Comparison of ENCODE assay signal across 17 cellular contexts in genomic region chr14:60189923-60190840, GRCh38. TPM values are rescaled to one million over a fixed set of nuclear protein-coding genes. Genes with fewer than 3 reads are reported as not detected.
A peak's percentile ranks its signal among the peaks of the same experiment; 100 is the strongest.
DNase-seq lines count a peak whose midpoint lies in the region; ATAC-seq and TF ChIP-seq lines count a peak whose summit lies in the region.
"Had no signal": no experiment of that assay in that cellular context is flagged by ENCODE, and none has a peak within 500 bp of the region (broad histone marks: within the 10 kb centered on the region; RNA-seq: fewer than 3 reads in every experiment).

No MANE protein-coding gene starts in this region.

- H3K4me3 ChIP-seq in DOHH2 (ENCODE audit: low read length) (no peak overlapping the region), adipocyte (ENCODE audit: low read length) (no peak overlapping the region)

- H3K9ac ChIP-seq in adipocyte (ENCODE audit: low read length): no peak overlapping the region

- H3K4me1 Mint-ChIP-seq in activated naive CD4-positive, alpha-beta T cell treated with anti-CD3 and anti-CD28 coated beads for 36 hours (ENCODE audit: low read depth): no peaks in the 10 kb centered on the region
- H3K4me1 Mint-ChIP-seq: activated CD4-positive, alpha-beta T cell treated with anti-CD3 and anti-CD28 coated beads, Interleukin-2, amount 10 ng/mL, durations not matched to agents 7 days and 5 days; activated T-helper 17 cell treated with anti-CD3 and anti-CD28 coated beads, Interleukin-2, amount 50 U/mL, for 72 hours; stimulated activated naive B cell treated with anti-CD40 and anti-IgM and Interleukin-4, amounts not matched to agents 10 μg/mL and 1 μg/mL and 100 μg/mL, for 72 hours had no signal

- H3K4me1 ChIP-seq in DOHH2 (ENCODE audit: control insufficient read depth, low read length) (peaks cover 30% of the 10 kb centered on the region), adipocyte (ENCODE audit: control insufficient read depth, insufficient read depth, low read length) (no peaks in the 10 kb centered on the region)

- H3K27me3 ChIP-seq in DOHH2 (ENCODE audit: control insufficient read depth, low read length) (no peaks in the 10 kb centered on the region), adipocyte (replicated peaks; ENCODE audit: control insufficient read depth, insufficient read depth, low read length) (no peaks in the 10 kb centered on the region)

- H3K9me2 ChIP-seq in DOHH2 (replicated peaks; ENCODE audit: control insufficient read depth, low read length): no peaks in the 10 kb centered on the region

- no peaks in the 10 kb centered on the region for H3K79me2 ChIP-seq in DOHH2 (ENCODE audit: control insufficient read depth, low read length)

- ATAC-seq in GM19351 (IDR thresholded peaks at IDR 0.05; ENCODE audit: unreplicated experiment): peak; percentile 60
- peak; percentile 61 for ATAC-seq in HG03460 (IDR thresholded peaks at IDR 0.05; ENCODE audit: unreplicated experiment)
- no peak for ATAC-seq in HG03565 (IDR thresholded peaks at IDR 0.05; ENCODE audit: unreplicated experiment)
- no peak for ATAC-seq in activated CD4-positive, CD25-positive, alpha-beta regulatory T cell treated with anti-CD3 and anti-CD28 coated beads, Interleukin-2, amount 50 U/mL, for 24 hours
- ATAC-seq: activated T-helper 17 cell treated with anti-CD3 and anti-CD28 coated beads, Interleukin-2, amount 50 U/mL, for 72 hours had no signal

- no peak overlapping the region for H3K27ac Mint-ChIP-seq in activated naive CD4-positive, alpha-beta T cell treated with anti-CD3 and anti-CD28 coated beads for 36 hours
- H3K27ac Mint-ChIP-seq: activated CD4-positive, alpha-beta T cell treated with anti-CD3 and anti-CD28 coated beads, Interleukin-2, amount 10 ng/mL, durations not matched to agents 7 days and 5 days; activated T-helper 17 cell treated with anti-CD3 and anti-CD28 coated beads, Interleukin-2, amount 50 U/mL, for 72 hours; stimulated activated naive B cell treated with anti-CD40 and anti-IgM and Interleukin-4, amounts not matched to agents 10 μg/mL and 1 μg/mL and 100 μg/mL, for 72 hours had no signal

- H3K36me3 ChIP-seq in DOHH2 (ENCODE audit: control insufficient read depth, low read length) (no peaks in the 10 kb centered on the region), adipocyte (ENCODE audit: control insufficient read depth, insufficient read depth, low read length, severe bottlenecking) (no peaks in the 10 kb centered on the region)

- H3K27me3 Mint-ChIP-seq in activated naive CD4-positive, alpha-beta T cell treated with anti-CD3 and anti-CD28 coated beads for 36 hours (ENCODE audit: low read depth): peaks cover 5% of the 10 kb centered on the region
- H3K27me3 Mint-ChIP-seq: activated T-helper 17 cell treated with anti-CD3 and anti-CD28 coated beads, Interleukin-2, amount 50 U/mL, for 72 hours had no signal

- no peak overlapping the region for H3K27ac ChIP-seq in DOHH2 (ENCODE audit: low read depth, low read length)

- CTCF ChIA-PET in activated naive CD4-positive, alpha-beta T cell treated with anti-CD3 and anti-CD28 coated beads for 36 hours (lab: Charles Lee): interaction anchor here (1.1 to 10.7 kb wide), 2 partner anchors 159 to 226 kb away, joined by 4 to 156 read pairs; no protein-coding TSS in a partner anchor

- H3K9me3 ChIP-seq in DOHH2 (ENCODE audit: control insufficient read depth, insufficient read depth, low read length): no peaks in the 10 kb centered on the region
- no peaks in the 10 kb centered on the region for H3K9me3 ChIP-seq in adipocyte (ENCODE audit: control insufficient read depth, low read length)

- H3K4me3 Mint-ChIP-seq in activated naive CD4-positive, alpha-beta T cell treated with anti-CD3 and anti-CD28 coated beads for 36 hours: no peak overlapping the region
- H3K4me3 Mint-ChIP-seq: activated CD4-positive, alpha-beta T cell treated with anti-CD3 and anti-CD28 coated beads, Interleukin-2, amount 10 ng/mL, durations not matched to agents 7 days and 5 days; activated T-helper 17 cell treated with anti-CD3 and anti-CD28 coated beads, Interleukin-2, amount 50 U/mL, for 72 hours; brain; stimulated activated naive B cell treated with anti-CD40 and anti-IgM and Interleukin-4, amounts not matched to agents 10 μg/mL and 1 μg/mL and 100 μg/mL, for 72 hours had no signal

- intact Hi-C loops in activated naive CD4-positive, alpha-beta T cell treated with anti-CD3 and anti-CD28 coated beads for 36 hours (cut with micrococcal nuclease): loop anchor here (10.0 kb wide), 3 partner anchors 315 to 1065 kb away; partner anchors contain the start of gene SIX6

- DNase-seq in adipocyte (ENCODE audit: low read depth) (peak; percentile 37), NCI-H345 (lab: John Stamatoyannopoulos, UW) (no peak)
- no peak for DNase-seq in activated naive CD4-positive, alpha-beta T cell treated with anti-CD3 and anti-CD28 coated beads for 36 hours
- DNase-seq: activated CD4-positive, alpha-beta T cell treated with anti-CD3 and anti-CD28 coated beads, Interleukin-2, amount 10 ng/mL, durations not matched to agents 7 days and 5 days; glutamatergic neuron; H7; KG1; retina; stimulated activated CD4-positive, alpha-beta T cell treated with anti-CD3 and anti-CD28 coated beads, Interleukin-2, amount 100 ng/mL, for 48 hours; stimulated activated naive B cell treated with anti-CD40 and anti-IgM and Interleukin-4, amounts not matched to agents 10 μg/mL and 1 μg/mL and 100 μg/mL, for 72 hours had no signal

- H4K20me1 ChIP-seq in DOHH2 (ENCODE audit: control insufficient read depth, insufficient read depth, low read depth, low read length): no peaks in the 10 kb centered on the region

- no peaks in the 10 kb centered on the region for H3F3A ChIP-seq in DOHH2 (ENCODE audit: control insufficient read depth, insufficient read depth)

- no peak for TF ChIP-seq CTCF in DOHH2 (IDR thresholded peaks at IDR 0.05; ENCODE audit: low read depth, low read length, poor library complexity, severe bottlenecking)

- no peaks in the 10 kb centered on the region for H3K9me3 Mint-ChIP-seq in activated naive CD4-positive, alpha-beta T cell treated with anti-CD3 and anti-CD28 coated beads for 36 hours
- H3K9me3 Mint-ChIP-seq: activated CD4-positive, alpha-beta T cell treated with anti-CD3 and anti-CD28 coated beads, Interleukin-2, amount 10 ng/mL, durations not matched to agents 7 days and 5 days; activated T-helper 17 cell treated with anti-CD3 and anti-CD28 coated beads, Interleukin-2, amount 50 U/mL, for 72 hours; stimulated activated naive B cell treated with anti-CD40 and anti-IgM and Interleukin-4, amounts not matched to agents 10 μg/mL and 1 μg/mL and 100 μg/mL, for 72 hours had no signal

- H3K36me3 Mint-ChIP-seq in activated naive CD4-positive, alpha-beta T cell treated with anti-CD3 and anti-CD28 coated beads for 36 hours (ENCODE audit: low read depth): no peaks in the 10 kb centered on the region
- H3K36me3 Mint-ChIP-seq: brain; stimulated activated naive B cell treated with anti-CD40 and anti-IgM and Interleukin-4, amounts not matched to agents 10 μg/mL and 1 μg/mL and 100 μg/mL, for 72 hours had no signal

- H3K4me2 ChIP-seq in DOHH2 (ENCODE audit: low read length): peak overlapping the region; percentile 38

RNA-seq across cellular contexts. Expression of gene DHRS7, which starts 25.0 kb away (rescaled TPM):
- total RNA-seq in activated naive CD4-positive, alpha-beta T cell treated with anti-CD3 and anti-CD28 coated beads for 36 hours: 10 to 100 TPM; 40.5 to 43.4 TPM

RNA-seq across cellular contexts. Expression of gene PPM1A, which starts 58.8 kb away (rescaled TPM):
- total RNA-seq in activated naive CD4-positive, alpha-beta T cell treated with anti-CD3 and anti-CD28 coated beads for 36 hours: 10 to 100 TPM; 35.3 to 36.1 TPM

Comparison
In these comparisons a context has a peak if more than half of its experiments do, and no peak if none do; other contexts are left out.
1. ATAC-seq: peak in GM19351 (single experiment) and HG03460 (single experiment); none in HG03565 (single experiment) and activated CD4-positive, CD25-positive, alpha-beta regulatory T cell treated with anti-CD3 and anti-CD28 coated beads, Interleukin-2, amount 50 U/mL, for 24 hours (0 of 2).